Comparison of ENCODE assay signal across 8 cellular contexts in the genomic region with DNA sequence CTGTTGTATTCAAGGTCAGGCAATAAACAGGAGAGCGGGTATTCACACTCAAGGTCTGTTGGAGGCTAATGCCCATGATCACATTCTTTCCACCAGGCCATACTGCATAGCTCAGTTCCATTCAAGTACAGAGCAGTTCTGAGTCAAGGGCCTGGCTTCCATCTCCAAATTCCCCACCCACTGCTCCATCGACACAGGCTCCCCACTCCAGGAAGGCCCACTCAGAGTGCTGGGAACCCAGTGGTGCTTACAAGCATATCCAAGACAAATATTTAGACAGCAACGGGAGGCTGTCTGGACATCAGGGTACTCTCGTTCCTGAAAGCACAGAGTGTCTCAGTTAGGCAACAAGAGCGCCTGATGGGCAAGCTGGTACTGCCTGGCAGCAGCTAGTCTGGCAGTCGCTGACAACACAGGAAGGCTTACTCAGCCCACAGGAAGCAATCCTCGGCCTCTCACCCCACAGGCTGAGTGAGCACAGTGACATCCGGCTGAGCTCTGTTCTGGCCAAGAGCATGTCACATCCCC. TPM values are rescaled to one million over a fixed set of nuclear protein-coding genes. Genes with fewer than 3 reads are reported as not detected.
DNase-seq lines count a peak whose midpoint lies in the region; TF ChIP-seq lines count a peak whose summit lies in the region.

No MANE protein-coding gene starts in this region.

- peak; percentile 78 for DNase-seq in ACHN
- DNase-seq in GM23248: peak; percentile 93
- peak; percentile 73 for DNase-seq in RWPE1 (ENCODE audit: low spot score)
- peak; percentile 76 for DNase-seq in activated naive CD4-positive, alpha-beta T cell treated with Interleukin-2 at 50 U/mL for 16 hours
- DNase-seq in globus pallidus (ENCODE audit: low spot score): peak; percentile 97
- DNase-seq in progenitor cell of endocrine pancreas (ENCODE audit: low spot score, unreplicated experiment): no peak
- DNase-seq in tibial artery: peak; percentile 86 to 92
- DNase-seq in NCI-H1694 treated with DMSO at 0.1 percent for 48 hours (lab: John Stamatoyannopoulos, UW): no peak

- H3K4me1 ChIP-seq in GM23248 (ENCODE audit: insufficient read depth) (peaks cover 13% of the 10 kb centered on the region), tibial artery (peaks cover 0 to 28% (median 22%) of the 10 kb centered on the region in 4 donors)

- CTCF ChIA-PET in RWPE1 (lab: Yijun Ruan, JAX): interaction anchor here (3.0 kb wide), 1 partner anchor 67 kb away, joined by 7 read pairs; no protein-coding TSS in a partner anchor

- H3K9ac ChIP-seq in GM23248: peak overlapping the region; percentile 64

- peak overlapping the region; percentile 23 for H3K4me2 ChIP-seq in GM23248 (ENCODE audit: unreplicated experiment)

- peak overlapping the region; percentile 60 for H3K27ac Mint-ChIP-seq in progenitor cell of endocrine pancreas

- H3K4me3 ChIP-seq in GM23248 (no peak overlapping the region), tibial artery (no peak overlapping the region)

- peaks cover 7% of the 10 kb centered on the region for H3K36me3 Mint-ChIP-seq in progenitor cell of endocrine pancreas (ENCODE audit: insufficient read depth)

- intact Hi-C loops in tibial artery (cut with DNase I; ENCODE audit: low total_unique reads): no loop called here

- TF ChIP-seq CTCF in RWPE1 (conservative IDR thresholded peaks at IDR 0.05; ENCODE audit: low read depth) (no peak), progenitor cell of endocrine pancreas (IDR thresholded peaks at IDR 0.05; ENCODE audit: unreplicated experiment) (no peak), tibial artery (IDR thresholded peaks at IDR 0.05) (peak; percentile 39 to 65)

- H3K4me1 Mint-ChIP-seq in progenitor cell of endocrine pancreas (ENCODE audit: low read depth): peaks cover 14% of the 10 kb centered on the region

- H3K36me3 ChIP-seq in GM23248 (ENCODE audit: low read depth) (no peaks in the 10 kb centered on the region), tibial artery (peaks cover 0 to 25% (median 21%) of the 10 kb centered on the region in 3 donors)

- no peak overlapping the region for H3K4me3 Mint-ChIP-seq in progenitor cell of endocrine pancreas (ENCODE audit: low read depth)

- POLR2A ChIA-PET in RWPE1 (lab: Yijun Ruan, JAX; ENCODE audit: low non-redundant PET): no interaction called here

- 35 to 37% methylated on average over 8 of the region's 8 CpGs for WGBS in GM23248 (ENCODE audit: low coverage in 1 of 2, low lambda C conversion rate in 2 of 2, missing lambda C conversion rate in 2 of 2), 2 experiments

- no peaks in the 10 kb centered on the region for H3K79me2 ChIP-seq in GM23248 (ENCODE audit: insufficient read depth)

- H3F3A ChIP-seq in GM23248 (ENCODE audit: insufficient read depth): peaks cover 22% of the 10 kb centered on the region

- H3K27me3 ChIP-seq in GM23248 (replicated peaks; ENCODE audit: insufficient read depth): no peaks in the 10 kb centered on the region
- H3K27me3 ChIP-seq in tibial artery: no peaks in the 10 kb centered on the region

- peak overlapping the region; percentile 73 for H2AFZ ChIP-seq in GM23248

- H3K27ac ChIP-seq in GM23248: peak overlapping the region; percentile 88
- peak overlapping the region; percentile 86 for H3K27ac ChIP-seq in RWPE1
- H3K27ac ChIP-seq in tibial artery: peak overlapping the region; percentile 80

- no peaks in the 10 kb centered on the region for H3K9me3 Mint-ChIP-seq in progenitor cell of endocrine pancreas (ENCODE audit: low read depth)

- no peaks in the 10 kb centered on the region for H3K9me3 ChIP-seq in GM23248 (ENCODE audit: low read depth)
- no peaks in the 10 kb centered on the region for H3K9me3 ChIP-seq in tibial artery

- H4K20me1 ChIP-seq in GM23248 (ENCODE audit: insufficient read depth): no peaks in the 10 kb centered on the region

- no peaks in the 10 kb centered on the region for H3K27me3 Mint-ChIP-seq in progenitor cell of endocrine pancreas

- H3K9me2 ChIP-seq in GM23248 (ENCODE audit: insufficient read depth): no peaks in the 10 kb centered on the region

- in situ Hi-C loops in ACHN (cut with HindIII; ENCODE audit: low pct_ligation_motif_present, low pct_unique_long_range_greater_than_20kb, low sequenced_read_pairs): no loop called here
- in situ Hi-C loops in GM23248 (cut with MboI): no loop called here

RNA-seq across cellular contexts. Expression of a gene that starts 40.9 kb away (rescaled TPM):
- 7.0 and 9.0 TPM in 2 replicates for total RNA-seq in GM23248 (2014; rRNA removed; shearing (Covaris generic))
- 3.9 and 4.2 TPM in 2 replicates for polyA plus RNA-seq in GM23248 (2016; fragmentation: Nextera tagmentation; extraction: Ambion mirVana)
- total RNA-seq in progenitor cell of endocrine pancreas: 34.0 and 35.2 TPM in 2 replicates

RNA-seq across cellular contexts. Expression of a gene that starts 42.3 kb away (rescaled TPM):
- 14.4 and 22.0 TPM in 2 replicates for total RNA-seq in GM23248 (2014; rRNA removed; shearing (Covaris generic))
- polyA plus RNA-seq in GM23248 (2016; fragmentation: Nextera tagmentation; extraction: Ambion mirVana): 11.8 and 12.4 TPM in 2 replicates
- 101 TPM in 2 replicates for total RNA-seq in progenitor cell of endocrine pancreas

Comparison
In these comparisons a context has a peak if more than half of its experiments do, and no peak if none do; other contexts are left out.
1. DNase-seq: peak in ACHN (single experiment), GM23248 (single experiment), RWPE1 (single experiment), activated naive CD4-positive, alpha-beta T cell treated with Interleukin-2 at 50 U/mL for 16 hours (single experiment), globus pallidus (single experiment) and tibial artery (2 of 2); none in progenitor cell of endocrine pancreas (single experiment) and NCI-H1694 treated with DMSO at 0.1 percent for 48 hours (single experiment).
2. CTCF ChIP-seq: peak in tibial artery (2 of 2); none in RWPE1 (single experiment) and progenitor cell of endocrine pancreas (single experiment).
3. Peak in every context shown above with its lines, with median percentiles within 50 percentile points of each other: H3K27ac ChIP-seq.